In genomic region chr17:27956601-27957445, GRCh38 we compare ENCODE assay signal across 1 cellular context.
TF ChIP-seq lines count a peak whose summit lies in the region.

No MANE protein-coding gene starts in this region.

TF ChIP-seq in WTC11, 78 proteins besides CTCF, POLR2A, EP300 and RAD21 (continued from another document):
- TF ChIP-seq, protein P1, sequence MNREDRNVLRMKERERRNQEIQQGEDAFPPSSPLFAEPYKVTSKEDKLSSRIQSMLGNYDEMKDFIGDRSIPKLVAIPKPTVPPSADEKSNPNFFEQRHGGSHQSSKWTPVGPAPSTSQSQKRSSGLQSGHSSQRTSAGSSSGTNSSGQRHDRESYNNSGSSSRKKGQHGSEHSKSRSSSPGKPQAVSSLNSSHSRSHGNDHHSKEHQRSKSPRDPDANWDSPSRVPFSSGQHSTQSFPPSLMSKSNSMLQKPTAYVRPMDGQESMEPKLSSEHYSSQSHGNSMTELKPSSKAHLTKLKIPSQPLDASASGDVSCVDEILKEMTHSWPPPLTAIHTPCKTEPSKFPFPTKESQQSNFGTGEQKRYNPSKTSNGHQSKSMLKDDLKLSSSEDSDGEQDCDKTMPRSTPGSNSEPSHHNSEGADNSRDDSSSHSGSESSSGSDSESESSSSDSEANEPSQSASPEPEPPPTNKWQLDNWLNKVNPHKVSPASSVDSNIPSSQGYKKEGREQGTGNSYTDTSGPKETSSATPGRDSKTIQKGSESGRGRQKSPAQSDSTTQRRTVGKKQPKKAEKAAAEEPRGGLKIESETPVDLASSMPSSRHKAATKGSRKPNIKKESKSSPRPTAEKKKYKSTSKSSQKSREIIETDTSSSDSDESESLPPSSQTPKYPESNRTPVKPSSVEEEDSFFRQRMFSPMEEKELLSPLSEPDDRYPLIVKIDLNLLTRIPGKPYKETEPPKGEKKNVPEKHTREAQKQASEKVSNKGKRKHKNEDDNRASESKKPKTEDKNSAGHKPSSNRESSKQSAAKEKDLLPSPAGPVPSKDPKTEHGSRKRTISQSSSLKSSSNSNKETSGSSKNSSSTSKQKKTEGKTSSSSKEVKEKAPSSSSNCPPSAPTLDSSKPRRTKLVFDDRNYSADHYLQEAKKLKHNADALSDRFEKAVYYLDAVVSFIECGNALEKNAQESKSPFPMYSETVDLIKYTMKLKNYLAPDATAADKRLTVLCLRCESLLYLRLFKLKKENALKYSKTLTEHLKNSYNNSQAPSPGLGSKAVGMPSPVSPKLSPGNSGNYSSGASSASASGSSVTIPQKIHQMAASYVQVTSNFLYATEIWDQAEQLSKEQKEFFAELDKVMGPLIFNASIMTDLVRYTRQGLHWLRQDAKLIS (CRISPR knock-in tag; IDR thresholded peaks at IDR 0.05; ENCODE audit: borderline replicate concordance) = no peak
- TF ChIP-seq NFE2L1 (CRISPR knock-in tag; IDR thresholded peaks at IDR 0.05) (no peak), PREB (CRISPR knock-in tag; IDR thresholded peaks at IDR 0.05; ENCODE audit: borderline replicate concordance) (no peak)
